28 cellular contexts compared by ENCODE assay signal in genomic region chr15:89905846-89906378, GRCh38. TPM values are rescaled to one million over a fixed set of nuclear protein-coding genes. Genes with fewer than 3 reads are reported as not detected.
"Had no signal": no experiment of that assay in that cellular context is flagged by ENCODE, and none has a peak within 500 bp of the region (broad histone marks: within the 10 kb centered on the region; RNA-seq: fewer than 3 reads in every experiment).

No MANE protein-coding gene starts in this region.

- H3K27me3 ChIP-seq: ascending aorta, esophagus squamous epithelium, heart right ventricle, left lung, pancreas, uterus had no signal

- FAIRE-seq: pancreas had no signal

- ATAC-seq: activated CD8-positive, alpha-beta memory T cell treated with anti-CD3 and anti-CD28 coated beads, Interleukin-2, amount 10 ng/mL, durations not matched to agents 7 days and 5 days; activated CD8-positive, alpha-beta T cell treated with anti-CD3 and anti-CD28 coated beads for 36 hours; heart right ventricle; left lung; mucosa of descending colon; natural killer cell treated with Interleukin-12 subunit alpha and Interleukin-12 subunit beta and Interleukin-15 and Interleukin-18, amount 100 ng/mL, for 72 hours; pancreas; psoas muscle; SK-N-SH treated with all-trans-retinoic acid at 6 μM for 48 hours had no signal

- H3K4me1 Mint-ChIP-seq: activated B cell treated with CpG ODN at 0.5 μM for 24 hours; activated CD8-positive, alpha-beta memory T cell treated with anti-CD3 and anti-CD28 coated beads, Interleukin-2, amount 10 ng/mL, durations not matched to agents 7 days and 5 days; activated naive CD8-positive, alpha-beta T cell treated with anti-CD3 and anti-CD28 coated beads, Interleukin-2, amount 10 ng/mL, durations not matched to agents 7 days and 5 days had no signal

- H3K27ac Mint-ChIP-seq: activated B cell treated with CpG ODN at 0.5 μM for 24 hours; activated CD8-positive, alpha-beta T cell treated with anti-CD3 and anti-CD28 coated beads for 36 hours; activated naive CD4-positive, alpha-beta T cell treated with anti-CD3 and anti-CD28 coated beads for 36 hours; activated naive CD8-positive, alpha-beta T cell treated with anti-CD3 and anti-CD28 coated beads, Interleukin-2, amount 10 ng/mL, durations not matched to agents 7 days and 5 days; brain; natural killer cell treated with Interleukin-12 subunit alpha and Interleukin-12 subunit beta and Interleukin-15 and Interleukin-18, amount 100 ng/mL, for 72 hours had no signal

- DNase-seq: activated B cell treated with CpG ODN at 0.5 μM for 24 hours; activated CD4-positive, alpha-beta T cell treated with anti-CD3 and anti-CD28 coated beads, Interleukin-2, amount 50 U/mL, for 1 hour; activated CD8-positive, alpha-beta memory T cell treated with anti-CD3 and anti-CD28 coated beads, Interleukin-2, amount 10 ng/mL, durations not matched to agents 7 days and 5 days; activated CD8-positive, alpha-beta T cell treated with anti-CD3 and anti-CD28 coated beads for 36 hours; activated effector memory CD4-positive, alpha-beta T cell treated with anti-CD3 and anti-CD28 coated beads, Interleukin-2, amount 50 U/mL, for 16 hours; activated naive CD4-positive, alpha-beta T cell treated with anti-CD3 and anti-CD28 coated beads for 36 hours; activated naive CD8-positive, alpha-beta T cell treated with anti-CD3 and anti-CD28 coated beads, Interleukin-2, amount 10 ng/mL, durations not matched to agents 7 days and 5 days; activated T-cell treated with anti-CD3 and anti-CD28 coated beads for 4 hours; esophagus squamous epithelium; foreskin melanocyte; heart right ventricle; kidney glomerular epithelial cell; left lung; mucosa of descending colon; pancreas; psoas muscle; stimulated activated CD4-positive, alpha-beta T cell treated with anti-CD3 and anti-CD28 coated beads, Interleukin-1b, Interleukin-23, amount 100 ng/mL, for 48 hours; stimulated activated naive CD4-positive, alpha-beta T cell treated with Interleukin-2 at 50 U/mL for 16 hours; T-helper 2 cell; trophoblast cell; uterus had no signal

- H3K4me3 Mint-ChIP-seq: activated B cell treated with CpG ODN at 0.5 μM for 24 hours; activated CD8-positive, alpha-beta memory T cell treated with anti-CD3 and anti-CD28 coated beads, Interleukin-2, amount 10 ng/mL, durations not matched to agents 7 days and 5 days; activated CD8-positive, alpha-beta T cell treated with anti-CD3 and anti-CD28 coated beads for 36 hours; activated naive CD4-positive, alpha-beta T cell treated with anti-CD3 and anti-CD28 coated beads for 36 hours; activated naive CD8-positive, alpha-beta T cell treated with anti-CD3 and anti-CD28 coated beads, Interleukin-2, amount 10 ng/mL, durations not matched to agents 7 days and 5 days; brain; natural killer cell treated with Interleukin-12 subunit alpha and Interleukin-12 subunit beta and Interleukin-15 and Interleukin-18, amount 100 ng/mL, for 72 hours had no signal

- H3K4me2 ChIP-seq: smooth muscle cell had no signal

- H3K4me1 ChIP-seq: ascending aorta, psoas muscle, uterus had no signal

- H3K27me3 Mint-ChIP-seq: brain; natural killer cell treated with Interleukin-12 subunit alpha and Interleukin-12 subunit beta and Interleukin-15 and Interleukin-18, amount 100 ng/mL, for 72 hours had no signal

- H3K36me3 ChIP-seq: uterus had no signal

- H3K9me3 ChIP-seq: ascending aorta, esophagus squamous epithelium, heart right ventricle, left lung, mucosa of descending colon, pancreas, psoas muscle, thoracic aorta, uterus had no signal

- H3K27ac ChIP-seq: ascending aorta, epithelial cell of prostate, esophagus squamous epithelium, heart right ventricle, pancreas, psoas muscle, thoracic aorta, uterus had no signal

- H3K4me3 ChIP-seq: ascending aorta, esophagus squamous epithelium, heart right ventricle, left lung, mucosa of descending colon, pancreas, psoas muscle, smooth muscle cell, thoracic aorta, uterus had no signal

- H3K9me3 Mint-ChIP-seq: activated B cell treated with CpG ODN at 0.5 μM for 24 hours; activated CD8-positive, alpha-beta T cell treated with anti-CD3 and anti-CD28 coated beads for 36 hours; activated naive CD4-positive, alpha-beta T cell treated with anti-CD3 and anti-CD28 coated beads for 36 hours; activated naive CD8-positive, alpha-beta T cell treated with anti-CD3 and anti-CD28 coated beads, Interleukin-2, amount 10 ng/mL, durations not matched to agents 7 days and 5 days; brain; natural killer cell treated with Interleukin-12 subunit alpha and Interleukin-12 subunit beta and Interleukin-15 and Interleukin-18, amount 100 ng/mL, for 72 hours had no signal

- H3K36me3 Mint-ChIP-seq: activated CD8-positive, alpha-beta memory T cell treated with anti-CD3 and anti-CD28 coated beads, Interleukin-2, amount 10 ng/mL, durations not matched to agents 7 days and 5 days; activated naive CD8-positive, alpha-beta T cell treated with anti-CD3 and anti-CD28 coated beads, Interleukin-2, amount 10 ng/mL, durations not matched to agents 7 days and 5 days; natural killer cell treated with Interleukin-12 subunit alpha and Interleukin-12 subunit beta and Interleukin-15 and Interleukin-18, amount 100 ng/mL, for 72 hours had no signal

RNA-seq across cellular contexts. Expression of gene ARPIN, which starts 6.8 kb away (rescaled TPM):
- total RNA-seq: activated B cell treated with CpG ODN at 0.5 μM for 24 hours; activated CD8-positive, alpha-beta memory T cell treated with anti-CD3 and anti-CD28 coated beads, Interleukin-2, amount 10 ng/mL, durations not matched to agents 7 days and 5 days; activated CD8-positive, alpha-beta T cell treated with anti-CD3 and anti-CD28 coated beads for 36 hours; activated naive CD4-positive, alpha-beta T cell treated with anti-CD3 and anti-CD28 coated beads for 36 hours; natural killer cell treated with Interleukin-12 subunit alpha and Interleukin-12 subunit beta and Interleukin-15 and Interleukin-18, amount 100 ng/mL, for 72 hours had no signal
